Comparison of ENCODE assay signal across 8 cellular contexts in the genomic region with DNA sequence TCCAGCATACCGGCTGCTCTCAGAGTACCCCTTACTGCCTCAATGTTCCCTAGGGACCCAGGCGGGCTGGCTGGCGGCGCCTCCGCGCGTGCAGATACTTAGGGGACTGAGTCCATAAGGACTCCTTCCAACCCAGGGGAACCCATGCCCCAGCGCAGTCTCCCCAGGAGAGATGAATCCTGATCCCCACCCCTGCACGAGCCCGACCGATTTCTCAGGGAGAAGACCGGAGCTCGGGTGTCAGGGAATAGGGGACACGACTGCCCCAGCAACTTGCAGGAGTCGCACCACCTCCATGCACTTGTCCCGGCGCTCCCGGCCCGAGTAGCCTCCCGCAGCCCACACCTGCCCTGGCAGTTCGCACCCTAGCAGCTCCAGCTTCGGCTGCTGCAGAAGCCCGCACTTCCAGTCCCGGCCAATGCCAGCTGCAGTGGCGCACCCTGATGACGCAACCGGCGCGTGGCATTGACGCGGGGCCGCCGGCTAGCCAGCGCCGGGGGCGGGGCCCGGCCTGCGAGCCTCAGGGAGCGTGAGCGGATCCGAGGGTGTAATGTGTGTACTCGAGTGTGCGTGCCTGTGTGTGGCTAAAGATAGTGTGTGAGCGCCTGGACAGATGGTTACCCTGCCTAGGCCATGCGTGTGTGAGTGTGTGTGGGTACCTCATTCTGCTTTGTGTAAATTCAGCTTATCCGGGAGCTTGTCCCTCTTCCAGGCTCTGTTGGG. TPM values are rescaled to one million over a fixed set of nuclear protein-coding genes. Genes with fewer than 3 reads are reported as not detected.
A peak's percentile ranks its signal among the peaks of the same experiment; 100 is the strongest.
DNase-seq lines count a peak whose midpoint lies in the region; ATAC-seq and TF ChIP-seq lines count a peak whose summit lies in the region.

Gene GPAM, minus strand, starts transcription at position 437 of the 723 bp plus-strand sequence. CDS start 1,981 bp downstream, outside the sequence.

- H3K4me1 Mint-ChIP-seq in natural killer cell = peaks cover 28% of the 10 kb centered on the region in 2 donors

- peak within 1 kb of the TSS; percentile 98 for H3K4me3 ChIP-seq in Jurkat, Clone E6-1 (ENCODE audit: low read length)
- H3K4me3 ChIP-seq in Peyer's patch (peak within 1 kb of the TSS; percentile 72 to 92 (median 80)), fibroblast of mammary gland (ENCODE audit: control insufficient read depth, low read depth, low read length) (peak within 1 kb of the TSS; percentile 79)

- H3K27me3 Mint-ChIP-seq in natural killer cell (ENCODE audit: low read depth in 2 of 2) = peaks cover 9 to 13% of the 10 kb centered on the region in 2 donors

- DNase-seq in DMS53 (lab: John Stamatoyannopoulos, UW) (peak; percentile 96), Peyer's patch (peak; percentile 96 to 99 (median 98)), fibroblast of mammary gland (ENCODE audit: low read depth) (peak; percentile 84), natural killer cell (peak; percentile 100)
- DNase-seq in Jurkat, Clone E6-1 (ENCODE audit: low read depth, low spot score) = peak; percentile 80
- peak; percentile 98 to 100 for DNase-seq in activated T-helper 1 cell treated with anti-CD3 and anti-CD28 coated beads, Interleukin-2, amount 50 U/mL, for 16 hours (ENCODE audit: low read depth in 1 of 2, low spot score in 1 of 2)
- DNase-seq in stimulated activated naive CD4-positive, alpha-beta T cell (lab: John Stamatoyannopoulos, UW) = peak; percentile 88 to 98 (median 94)

- peak in 3 of 6 experiments; percentile 7 to 36 (median 16) for TF ChIP-seq CTCF in Peyer's patch (IDR thresholded peaks at IDR 0.05)
- TF ChIP-seq CTCF in fibroblast of mammary gland (conservative IDR thresholded peaks at IDR 0.05; ENCODE audit: control insufficient read depth, insufficient read depth, low read depth, low read length) = no peak
- no peak for TF ChIP-seq CTCF in natural killer cell (IDR thresholded peaks at IDR 0.05)

- H3K4me1 ChIP-seq in Peyer's patch = peaks cover 0 to 13% (median 1%) of the 10 kb centered on the region in 4 donors

- peak; percentile 95 for ATAC-seq in GM21576 (IDR thresholded peaks at IDR 0.05; ENCODE audit: unreplicated experiment)
- ATAC-seq in natural killer cell = peak; percentile 97 to 99 (median 98)

- H3K27me3 ChIP-seq in Peyer's patch = no peaks in the 10 kb centered on the region

- peak within 1 kb of the TSS; percentile 95 for H3K4me3 Mint-ChIP-seq in natural killer cell

- intact Hi-C loops in natural killer cell (cut with micrococcal nuclease) = loop anchor here (10.0 kb wide), 1 partner anchor 251 kb away; no protein-coding TSS in a partner anchor

- TF ChIP-seq POLR2A in Peyer's patch (IDR thresholded peaks at IDR 0.05) = peak; percentile 69 to 80

- H3K27ac Mint-ChIP-seq in natural killer cell = peak within 1 kb of the TSS; percentile 90 to 96

- no peaks in the 10 kb centered on the region for H3K9me3 Mint-ChIP-seq in natural killer cell

- H3K36me3 ChIP-seq in Peyer's patch = no peaks in the 10 kb centered on the region

- H3K9me3 ChIP-seq in Peyer's patch = no peaks in the 10 kb centered on the region

- peak within 1 kb of the TSS; percentile 72 to 81 (median 76) for H3K27ac ChIP-seq in Peyer's patch

- H3K36me3 Mint-ChIP-seq in natural killer cell = no peaks in the 10 kb centered on the region

RNA-seq across cellular contexts. Expression of gene GPAM, which starts in this region (rescaled TPM):
- polyA plus RNA-seq in Jurkat, Clone E6-1 (2012; ENCODE audit: insufficient read depth, insufficient read length) = 6.3 TPM
- total RNA-seq in Peyer's patch = 10 to 100 TPM in 1 of 4 donors, 1 to 10 TPM in 3; 3.3 to 13.7 (median 6.4) TPM
- total RNA-seq in natural killer cell = 10 to 100 TPM in 1 of 3 donors, 1 to 10 TPM in 2; 4.7 to 11.7 (median 6.1) TPM

Comparison
In these comparisons a context has a peak if more than half of its experiments do, and no peak if none do; other contexts are left out.
1. Peak in every context shown above with its lines: DNase-seq, ATAC-seq, H3K4me3 ChIP-seq and H3K27ac ChIP-seq.